In genomic region chr12:118023461-118023860, GRCh38 we compare ENCODE assay signal across 16 cellular contexts. TPM values are rescaled to one million over a fixed set of nuclear protein-coding genes. Genes with fewer than 3 reads are reported as not detected.
"Had no signal": no experiment of that assay in that cellular context is flagged by ENCODE, and none has a peak within 500 bp of the region (broad histone marks: within the 10 kb centered on the region; RNA-seq: fewer than 3 reads in every experiment).

No MANE protein-coding gene starts in this region.

- DNase-seq: foreskin keratinocyte; kidney; left cardiac atrium; left ventricle myocardium superior; mesendoderm; naive thymus-derived CD4-positive, alpha-beta T cell; psoas muscle; stimulated activated CD4-positive, alpha-beta T cell treated with anti-CD3 and anti-CD28 coated beads, Interleukin-2, amount 100 ng/mL, for 24 hours; stimulated activated naive CD4-positive, alpha-beta T cell; tibial artery; upper lobe of left lung; uterus had no signal

- H3K27ac ChIP-seq: foreskin keratinocyte, hepatocyte, neutrophil, psoas muscle, tibial artery, upper lobe of left lung, uterus had no signal

- ATAC-seq: foreskin keratinocyte; left cardiac atrium; left ventricle myocardium superior; naive thymus-derived CD4-positive, alpha-beta T cell; psoas muscle; sciatic nerve had no signal

- H3K4me3 ChIP-seq: hepatocyte, lung, psoas muscle, tibial artery, upper lobe of left lung, uterus had no signal

- H3K9me3 ChIP-seq: neutrophil, psoas muscle, tibial artery, upper lobe of left lung, uterus had no signal

- H3K36me3 ChIP-seq: uterus had no signal

- H3K27me3 ChIP-seq: foreskin keratinocyte, hepatocyte, neutrophil, tibial artery, upper lobe of left lung, uterus had no signal

- H3K4me1 ChIP-seq: foreskin keratinocyte, psoas muscle, tibial artery, upper lobe of left lung, uterus had no signal

RNA-seq across cellular contexts. Expression of gene KSR2, which starts 54.7 kb away (rescaled TPM):
- total RNA-seq: left ventricle myocardium superior, sciatic nerve had no signal
- polyA plus RNA-seq: naive thymus-derived CD4-positive, alpha-beta T cell had no signal
